30 cellular contexts compared by ENCODE assay signal in genomic region chr2:59223737-59224136, GRCh38.
"Had no signal": no experiment of that assay in that cellular context is flagged by ENCODE, and none has a peak within 500 bp of the region (broad histone marks: within the 10 kb centered on the region; RNA-seq: fewer than 3 reads in every experiment).

No MANE protein-coding gene starts in this region.

- H3K27me3 Mint-ChIP-seq: activated CD4-positive, alpha-beta memory T cell treated with anti-CD3 and anti-CD28 coated beads for 36 hours; activated CD4-positive, alpha-beta T cell treated with anti-CD3 and anti-CD28 coated beads, Interleukin-2, amount 10 ng/mL, durations not matched to agents 24 days and 14 days; activated CD8-positive, alpha-beta memory T cell treated with anti-CD3 and anti-CD28 coated beads, Interleukin-2, amount 10 ng/mL, durations not matched to agents 7 days and 5 days; activated naive CD4-positive, alpha-beta T cell treated with anti-CD3 and anti-CD28 coated beads, Interleukin-2, amount 50 U/mL, for 24 hours; activated naive CD8-positive, alpha-beta T cell treated with anti-CD3 and anti-CD28 coated beads, Interleukin-2, amount 10 ng/mL, durations not matched to agents 7 days and 5 days; brain; central memory CD8-positive, alpha-beta T cell; dendritic cell treated with granulocyte-macrophage colony-stimulating factor and Interleukin-4, amounts not matched to agents 40 ng/mL and 50 ng/mL, for 4 days had no signal

- H3K4me3 Mint-ChIP-seq: activated CD4-positive, alpha-beta memory T cell treated with anti-CD3 and anti-CD28 coated beads for 36 hours; activated CD4-positive, alpha-beta T cell treated with anti-CD3 and anti-CD28 coated beads for 36 hours; activated CD4-positive, alpha-beta T cell treated with anti-CD3 and anti-CD28 coated beads, Interleukin-2, amount 10 ng/mL, durations not matched to agents 24 days and 14 days; activated CD8-positive, alpha-beta memory T cell treated with anti-CD3 and anti-CD28 coated beads, Interleukin-2, amount 10 ng/mL, durations not matched to agents 7 days and 5 days; activated CD8-positive, alpha-beta T cell treated with anti-CD3 and anti-CD28 coated beads, Interleukin-2, amount 10 ng/mL, durations not matched to agents 7 days and 5 days; activated naive CD4-positive, alpha-beta T cell treated with anti-CD3 and anti-CD28 coated beads for 36 hours; activated naive CD4-positive, alpha-beta T cell treated with anti-CD3 and anti-CD28 coated beads, Interleukin-2, amount 50 U/mL, for 24 hours; activated naive CD8-positive, alpha-beta T cell treated with anti-CD3 and anti-CD28 coated beads, Interleukin-2, amount 10 ng/mL, durations not matched to agents 7 days and 5 days; activated T-helper 1 cell treated with anti-CD3 and anti-CD28 coated beads, Interleukin-12 subunit alpha, Interleukin-12 subunit beta, Interleukin-2, Interleukin-4 antibody, amounts not matched to agents 30 ng/mL and 10 ng/mL and 1 ng/mL, durations not matched to agents 14 hours and 24 hours and 36 hours; brain; central memory CD8-positive, alpha-beta T cell; dendritic cell treated with granulocyte-macrophage colony-stimulating factor and Interleukin-4, amounts not matched to agents 40 ng/mL and 50 ng/mL, for 4 days; endodermal cell had no signal

- H3K4me1 ChIP-seq: ascending aorta, breast epithelium had no signal

- H3K4me1 Mint-ChIP-seq: activated CD4-positive, alpha-beta T cell treated with anti-CD3 and anti-CD28 coated beads for 36 hours; activated CD4-positive, alpha-beta T cell treated with anti-CD3 and anti-CD28 coated beads, Interleukin-2, amount 10 ng/mL, durations not matched to agents 24 days and 14 days; activated CD8-positive, alpha-beta memory T cell treated with anti-CD3 and anti-CD28 coated beads, Interleukin-2, amount 10 ng/mL, durations not matched to agents 7 days and 5 days; activated naive CD4-positive, alpha-beta T cell treated with anti-CD3 and anti-CD28 coated beads, Interleukin-2, amount 50 U/mL, for 24 hours; activated naive CD8-positive, alpha-beta T cell treated with anti-CD3 and anti-CD28 coated beads, Interleukin-2, amount 10 ng/mL, durations not matched to agents 7 days and 5 days; brain; central memory CD8-positive, alpha-beta T cell; endodermal cell had no signal

- H3K36me3 ChIP-seq: ascending aorta, breast epithelium, cardiac muscle cell had no signal

- H3K27ac Mint-ChIP-seq: activated CD4-positive, alpha-beta memory T cell treated with anti-CD3 and anti-CD28 coated beads for 36 hours; activated CD4-positive, alpha-beta T cell treated with anti-CD3 and anti-CD28 coated beads for 36 hours; activated CD4-positive, alpha-beta T cell treated with anti-CD3 and anti-CD28 coated beads, Interleukin-2, amount 10 ng/mL, durations not matched to agents 24 days and 14 days; activated CD8-positive, alpha-beta memory T cell treated with anti-CD3 and anti-CD28 coated beads, Interleukin-2, amount 10 ng/mL, durations not matched to agents 7 days and 5 days; activated CD8-positive, alpha-beta T cell treated with anti-CD3 and anti-CD28 coated beads, Interleukin-2, amount 10 ng/mL, durations not matched to agents 7 days and 5 days; activated naive CD4-positive, alpha-beta T cell treated with anti-CD3 and anti-CD28 coated beads for 36 hours; activated naive CD4-positive, alpha-beta T cell treated with anti-CD3 and anti-CD28 coated beads, Interleukin-2, amount 50 U/mL, for 24 hours; activated naive CD8-positive, alpha-beta T cell treated with anti-CD3 and anti-CD28 coated beads, Interleukin-2, amount 10 ng/mL, durations not matched to agents 7 days and 5 days; activated T-helper 1 cell treated with anti-CD3 and anti-CD28 coated beads, Interleukin-12 subunit alpha, Interleukin-12 subunit beta, Interleukin-2, Interleukin-4 antibody, amounts not matched to agents 30 ng/mL and 10 ng/mL and 1 ng/mL, durations not matched to agents 14 hours and 24 hours and 36 hours; activated T-helper 2 cell treated with anti-CD3 and anti-CD28 coated beads, Interferon-gamma antibody, Interleukin-2, Interleukin-4, amounts not matched to agents 10 μg/mL and 5 μg/mL and 100 μg/mL, durations not matched to agents 14 hours and 24 hours and 36 hours; dendritic cell treated with granulocyte-macrophage colony-stimulating factor and Interleukin-4, amounts not matched to agents 40 ng/mL and 50 ng/mL, for 4 days; endodermal cell had no signal

- ATAC-seq: activated CD4-positive, alpha-beta T cell treated with anti-CD3 and anti-CD28 coated beads for 36 hours; activated CD8-positive, alpha-beta memory T cell treated with anti-CD3 and anti-CD28 coated beads, Interleukin-2, amount 10 ng/mL, durations not matched to agents 7 days and 5 days; activated CD8-positive, alpha-beta T cell treated with anti-CD3 and anti-CD28 coated beads, Interleukin-2, amount 10 ng/mL, durations not matched to agents 7 days and 5 days; esophagus mucosa had no signal

- H3K36me3 Mint-ChIP-seq: activated CD4-positive, alpha-beta memory T cell treated with anti-CD3 and anti-CD28 coated beads for 36 hours; activated CD8-positive, alpha-beta memory T cell treated with anti-CD3 and anti-CD28 coated beads, Interleukin-2, amount 10 ng/mL, durations not matched to agents 7 days and 5 days; activated naive CD4-positive, alpha-beta T cell treated with anti-CD3 and anti-CD28 coated beads, Interleukin-2, amount 50 U/mL, for 24 hours; activated naive CD8-positive, alpha-beta T cell treated with anti-CD3 and anti-CD28 coated beads, Interleukin-2, amount 10 ng/mL, durations not matched to agents 7 days and 5 days; brain had no signal

- H3K27me3 ChIP-seq: ascending aorta, breast epithelium, cardiac muscle cell, dorsolateral prefrontal cortex had no signal

- H3K4me3 ChIP-seq: ascending aorta, breast epithelium, cardiac muscle cell, coronary artery, dorsolateral prefrontal cortex had no signal

- H3K9me3 ChIP-seq: ascending aorta, breast epithelium had no signal

- H3K9me3 Mint-ChIP-seq: activated CD4-positive, alpha-beta memory T cell treated with anti-CD3 and anti-CD28 coated beads for 36 hours; activated CD4-positive, alpha-beta T cell treated with anti-CD3 and anti-CD28 coated beads, Interleukin-2, amount 10 ng/mL, durations not matched to agents 24 days and 14 days; activated naive CD4-positive, alpha-beta T cell treated with anti-CD3 and anti-CD28 coated beads for 36 hours; activated naive CD4-positive, alpha-beta T cell treated with anti-CD3 and anti-CD28 coated beads, Interleukin-2, amount 50 U/mL, for 24 hours; activated T-helper 1 cell treated with anti-CD3 and anti-CD28 coated beads, Interleukin-12 subunit alpha, Interleukin-12 subunit beta, Interleukin-2, Interleukin-4 antibody, amounts not matched to agents 30 ng/mL and 10 ng/mL and 1 ng/mL, durations not matched to agents 14 hours and 24 hours and 36 hours; activated T-helper 2 cell treated with anti-CD3 and anti-CD28 coated beads, Interferon-gamma antibody, Interleukin-2, Interleukin-4, amounts not matched to agents 10 μg/mL and 5 μg/mL and 100 μg/mL, durations not matched to agents 14 hours and 24 hours and 36 hours; brain; endodermal cell had no signal

- DNase-seq: activated CD4-positive, alpha-beta memory T cell treated with anti-CD3 and anti-CD28 coated beads for 36 hours; activated CD4-positive, alpha-beta T cell treated with anti-CD3 and anti-CD28 coated beads for 36 hours; activated CD4-positive, alpha-beta T cell treated with anti-CD3 and anti-CD28 coated beads, Interleukin-2, amount 10 ng/mL, durations not matched to agents 24 days and 14 days; activated CD4-positive, CD25-positive, alpha-beta regulatory T cell; activated CD4-positive, CD25-positive, alpha-beta regulatory T cell treated with anti-CD3 and anti-CD28 coated beads, Interleukin-2, amount 50 U/mL, for 72 hours; activated CD8-positive, alpha-beta memory T cell treated with anti-CD3 and anti-CD28 coated beads, Interleukin-2, amount 10 ng/mL, durations not matched to agents 7 days and 5 days; activated CD8-positive, alpha-beta memory T cell treated with anti-CD3 and anti-CD28 coated beads, Interleukin-2, amount 50 U/mL, for 4 hours; activated CD8-positive, alpha-beta T cell treated with anti-CD3 and anti-CD28 coated beads, Interleukin-2, amount 10 ng/mL, durations not matched to agents 7 days and 5 days; activated effector memory CD4-positive, alpha-beta T cell treated with anti-CD3 and anti-CD28 coated beads, Interleukin-2, amount 50 U/mL, for 16 hours; activated naive CD4-positive, alpha-beta T cell treated with anti-CD3 and anti-CD28 coated beads for 36 hours; activated naive CD8-positive, alpha-beta T cell treated with anti-CD3 and anti-CD28 coated beads, Interleukin-2, amount 10 ng/mL, durations not matched to agents 7 days and 5 days; activated T-cell treated with anti-CD3 and anti-CD28 coated beads, Interleukin-2, amount 50 U/mL, for 1 hour; activated T-cell treated with anti-CD3 and anti-CD28 coated beads, Interleukin-2, amount 50 U/mL, for 48 hours; dorsolateral prefrontal cortex; effector memory CD4-positive, alpha-beta T cell; endodermal cell; foreskin fibroblast; head of caudate nucleus; T-helper 2 cell had no signal

- H3K27ac ChIP-seq: ascending aorta, breast epithelium, cardiac muscle cell, coronary artery, dorsolateral prefrontal cortex had no signal
